ENCODE assay signal across 10 cellular contexts in the genomic region with DNA sequence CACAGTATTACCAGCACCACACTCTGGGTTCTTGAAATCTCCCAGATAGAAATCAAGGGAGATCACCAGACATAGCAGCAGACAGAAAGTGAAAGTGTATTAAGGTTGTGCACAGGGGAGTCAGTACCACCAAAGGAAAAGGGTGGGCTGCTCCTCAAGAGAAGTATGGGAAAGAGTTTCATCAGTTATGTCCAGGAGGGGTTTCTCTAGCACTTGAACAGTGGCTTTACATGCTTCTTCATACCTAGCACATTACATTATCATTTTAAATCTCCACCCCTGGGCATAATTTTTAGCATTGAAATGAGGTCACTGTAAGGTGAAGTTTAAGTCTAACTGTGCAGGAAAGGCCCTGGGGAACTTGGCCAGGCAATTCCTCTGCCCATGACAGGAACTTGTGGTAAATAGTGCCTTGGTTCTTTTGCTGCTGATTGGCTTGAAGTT.
A peak's percentile ranks its signal among the peaks of the same experiment; 100 is the strongest.
DNase-seq lines count a peak whose midpoint lies in the region; ATAC-seq lines count a peak whose summit lies in the region.
"Had no signal": no experiment of that assay in that cellular context is flagged by ENCODE, and none has a peak within 500 bp of the region (broad histone marks: within the 10 kb centered on the region; RNA-seq: fewer than 3 reads in every experiment).

No MANE protein-coding gene starts in this region.

- H3K9me3 Mint-ChIP-seq in natural killer cell treated with Interleukin-12 subunit alpha and Interleukin-12 subunit beta and Interleukin-15 and Interleukin-18, amount 100 ng/mL, for 72 hours = peaks cover 7% of the 10 kb centered on the region
- H3K9me3 Mint-ChIP-seq in T-helper 2 cell treated with Interferon-gamma antibody and Interleukin-4, amounts not matched to agents 5 μg/mL and 100 μg/mL, for 36 hours = peaks cover 17% of the 10 kb centered on the region
- peaks cover 3% of the 10 kb centered on the region for H3K9me3 Mint-ChIP-seq in activated CD4-positive, alpha-beta T cell treated with anti-CD3 and anti-CD28 coated beads for 36 hours (ENCODE audit: low read depth)
- H3K9me3 Mint-ChIP-seq in CD8-positive, alpha-beta memory T cell = peaks cover 0 to 18% (median 5%) of the 10 kb centered on the region in 5 donors

- no peak overlapping the region for H3K27ac ChIP-seq in CD8-positive, alpha-beta memory T cell (ENCODE audit: low read depth, low read length)
- H3K27ac ChIP-seq: vagina had no signal

- no peaks in the 10 kb centered on the region for H3K36me3 ChIP-seq in CD8-positive, alpha-beta memory T cell (ENCODE audit: insufficient read depth, low read length)
- H3K36me3 ChIP-seq: vagina had no signal

- DNase-seq in natural killer cell treated with Interleukin-12 subunit alpha and Interleukin-12 subunit beta and Interleukin-15 and Interleukin-18, amount 100 ng/mL, for 72 hours (ENCODE audit: low spot score) = no peak
- DNase-seq in T-helper 2 cell treated with Interferon-gamma antibody and Interleukin-4, amounts not matched to agents 5 μg/mL and 100 μg/mL, for 36 hours (ENCODE audit: low spot score) = no peak
- DNase-seq in activated CD4-positive, alpha-beta T cell treated with anti-CD3 and anti-CD28 coated beads for 36 hours = no peak
- DNase-seq in CD8-positive, alpha-beta memory T cell = no peak
- DNase-seq: head of caudate nucleus; stimulated activated CD4-positive, alpha-beta T cell treated with anti-CD3 and anti-CD28 coated beads, Interleukin-2, amount 100 ng/mL, for 24 hours had no signal

- H3K9me3 ChIP-seq in CD8-positive, alpha-beta memory T cell (ENCODE audit: low read length) = no peaks in the 10 kb centered on the region
- H3K9me3 ChIP-seq: vagina had no signal

- no peaks in the 10 kb centered on the region for H3K27me3 Mint-ChIP-seq in natural killer cell treated with Interleukin-12 subunit alpha and Interleukin-12 subunit beta and Interleukin-15 and Interleukin-18, amount 100 ng/mL, for 72 hours
- H3K27me3 Mint-ChIP-seq in T-helper 2 cell treated with Interferon-gamma antibody and Interleukin-4, amounts not matched to agents 5 μg/mL and 100 μg/mL, for 36 hours (ENCODE audit: low read depth) = no peaks in the 10 kb centered on the region
- H3K27me3 Mint-ChIP-seq in activated CD4-positive, alpha-beta T cell treated with anti-CD3 and anti-CD28 coated beads for 36 hours = no peaks in the 10 kb centered on the region
- no peaks in the 10 kb centered on the region for H3K27me3 Mint-ChIP-seq in CD8-positive, alpha-beta memory T cell

- H3K36me3 Mint-ChIP-seq in natural killer cell treated with Interleukin-12 subunit alpha and Interleukin-12 subunit beta and Interleukin-15 and Interleukin-18, amount 100 ng/mL, for 72 hours = no peaks in the 10 kb centered on the region
- no peaks in the 10 kb centered on the region for H3K36me3 Mint-ChIP-seq in T-helper 2 cell treated with Interferon-gamma antibody and Interleukin-4, amounts not matched to agents 5 μg/mL and 100 μg/mL, for 36 hours (ENCODE audit: low read depth)
- no peaks in the 10 kb centered on the region for H3K36me3 Mint-ChIP-seq in activated CD4-positive, alpha-beta T cell treated with anti-CD3 and anti-CD28 coated beads for 36 hours (ENCODE audit: low read depth)
- no peaks in the 10 kb centered on the region for H3K36me3 Mint-ChIP-seq in CD8-positive, alpha-beta memory T cell

- no peak overlapping the region for H3K4me3 ChIP-seq in CD8-positive, alpha-beta memory T cell (ENCODE audit: low read length)
- H3K4me3 ChIP-seq: vagina had no signal

- H3K4me3 Mint-ChIP-seq in natural killer cell treated with Interleukin-12 subunit alpha and Interleukin-12 subunit beta and Interleukin-15 and Interleukin-18, amount 100 ng/mL, for 72 hours = no peak overlapping the region
- no peak overlapping the region for H3K4me3 Mint-ChIP-seq in T-helper 2 cell treated with Interferon-gamma antibody and Interleukin-4, amounts not matched to agents 5 μg/mL and 100 μg/mL, for 36 hours
- no peak overlapping the region for H3K4me3 Mint-ChIP-seq in activated CD4-positive, alpha-beta T cell treated with anti-CD3 and anti-CD28 coated beads for 36 hours
- no peak overlapping the region for H3K4me3 Mint-ChIP-seq in CD8-positive, alpha-beta memory T cell

- POLR2A ChIA-PET in activated CD4-positive, alpha-beta T cell treated with anti-CD3 and anti-CD28 coated beads for 36 hours (lab: Charles Lee) = no interaction called here
- POLR2A ChIA-PET in CD8-positive, alpha-beta memory T cell (lab: Charles Lee) = no interaction called here

- H3K27ac Mint-ChIP-seq in natural killer cell treated with Interleukin-12 subunit alpha and Interleukin-12 subunit beta and Interleukin-15 and Interleukin-18, amount 100 ng/mL, for 72 hours = peak overlapping the region in 1 of 2 donors; percentile 43
- H3K27ac Mint-ChIP-seq in T-helper 2 cell treated with Interferon-gamma antibody and Interleukin-4, amounts not matched to agents 5 μg/mL and 100 μg/mL, for 36 hours = no peak overlapping the region
- H3K27ac Mint-ChIP-seq in activated CD4-positive, alpha-beta T cell treated with anti-CD3 and anti-CD28 coated beads for 36 hours = no peak overlapping the region
- no peak overlapping the region for H3K27ac Mint-ChIP-seq in CD8-positive, alpha-beta memory T cell

- H3K4me1 ChIP-seq in CD8-positive, alpha-beta memory T cell (ENCODE audit: insufficient read depth, low read length) = no peaks in the 10 kb centered on the region
- H3K4me1 ChIP-seq: vagina had no signal

- intact Hi-C loops in activated CD4-positive, alpha-beta T cell treated with anti-CD3 and anti-CD28 coated beads for 36 hours (cut with DNase I, micrococcal nuclease) = no loop called here

- H3K27me3 ChIP-seq in CD8-positive, alpha-beta memory T cell (ENCODE audit: insufficient read depth, low read length, poor library complexity, severe bottlenecking) = no peaks in the 10 kb centered on the region
- H3K27me3 ChIP-seq: vagina had no signal

- CTCF ChIA-PET in activated CD4-positive, alpha-beta T cell treated with anti-CD3 and anti-CD28 coated beads for 36 hours (lab: Charles Lee) = no interaction called here
- CTCF ChIA-PET in CD8-positive, alpha-beta memory T cell (lab: Charles Lee) = no interaction called here

- H3K4me1 Mint-ChIP-seq in natural killer cell treated with Interleukin-12 subunit alpha and Interleukin-12 subunit beta and Interleukin-15 and Interleukin-18, amount 100 ng/mL, for 72 hours (ENCODE audit: low read depth in 2 of 2) = peaks cover under 1 to 4% of the 10 kb centered on the region in 2 donors
- no peaks in the 10 kb centered on the region for H3K4me1 Mint-ChIP-seq in T-helper 2 cell treated with Interferon-gamma antibody and Interleukin-4, amounts not matched to agents 5 μg/mL and 100 μg/mL, for 36 hours (ENCODE audit: low read depth)
- H3K4me1 Mint-ChIP-seq in activated CD4-positive, alpha-beta T cell treated with anti-CD3 and anti-CD28 coated beads for 36 hours = no peaks in the 10 kb centered on the region
- H3K4me1 Mint-ChIP-seq in CD8-positive, alpha-beta memory T cell = no peaks in the 10 kb centered on the region

- ATAC-seq in GM19023 (IDR thresholded peaks at IDR 0.05; ENCODE audit: unreplicated experiment) (peak; percentile 91), HG02571 (IDR thresholded peaks at IDR 0.05; ENCODE audit: unreplicated experiment) (peak; percentile 71), HG03520 (IDR thresholded peaks at IDR 0.05; ENCODE audit: unreplicated experiment) (peak; percentile 72)
- ATAC-seq in natural killer cell treated with Interleukin-12 subunit alpha and Interleukin-12 subunit beta and Interleukin-15 and Interleukin-18, amount 100 ng/mL, for 72 hours = peak; percentile 58 to 86
- ATAC-seq in activated CD4-positive, alpha-beta T cell treated with anti-CD3 and anti-CD28 coated beads for 36 hours = no peak
